8 cellular contexts compared by ENCODE assay signal in the genomic region with DNA sequence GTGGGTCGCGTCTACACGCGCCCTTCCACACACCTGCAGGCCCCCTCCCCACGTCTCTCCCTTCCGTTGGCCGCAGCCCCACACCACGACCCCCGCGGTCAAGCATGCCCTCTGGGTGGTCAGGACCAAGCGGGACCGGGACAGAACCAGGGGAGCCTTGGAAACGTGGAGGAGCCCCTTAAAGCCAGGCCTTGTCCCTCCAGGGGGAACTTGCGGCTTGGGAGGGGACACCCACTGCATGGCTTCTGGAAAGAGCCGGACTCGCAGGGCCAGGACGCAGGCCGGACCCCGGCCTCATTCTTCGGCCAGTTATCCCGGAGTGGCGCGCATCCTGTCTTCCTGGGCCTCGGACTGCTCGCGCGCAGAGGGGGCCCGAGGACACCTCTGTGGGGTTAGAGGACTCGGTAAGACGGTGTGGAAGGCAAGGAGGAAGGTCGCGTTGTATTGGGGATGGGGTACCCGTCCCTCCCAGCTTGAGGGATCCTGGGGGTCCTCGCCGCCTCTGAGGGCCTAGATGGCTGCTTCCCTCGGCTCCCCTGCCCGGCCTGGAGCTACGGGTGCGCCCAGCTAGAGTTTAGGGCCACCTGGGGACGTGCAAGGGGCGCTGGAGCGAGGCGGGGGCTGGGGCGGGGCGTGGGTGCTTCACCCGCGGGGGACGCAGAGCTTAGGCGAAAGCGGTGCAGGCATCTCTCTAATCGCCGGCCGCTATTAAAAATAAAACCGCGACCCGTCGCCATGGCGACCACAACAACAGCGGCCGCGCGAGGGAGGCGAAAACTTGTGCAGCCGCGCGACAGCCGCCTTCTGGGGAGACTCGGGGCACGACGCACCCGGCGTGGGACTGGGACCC. TPM values are rescaled to one million over a fixed set of nuclear protein-coding genes. Genes with fewer than 3 reads are reported as not detected.
DNase-seq lines count a peak whose midpoint lies in the region; ATAC-seq and TF ChIP-seq lines count a peak whose summit lies in the region.

No MANE protein-coding gene starts in this region.

- H3K27ac ChIP-seq in DOHH2 (ENCODE audit: low read depth, low read length) (no peak overlapping the region), lung (ENCODE audit: low read depth in 1 of 2, low read length in 1 of 2) (peak overlapping the region in 1 of 2 donors; percentile 88), tibial nerve (peak overlapping the region in 2 of 4 donors; percentile 32 to 88)

- ATAC-seq in lung (ENCODE audit: insufficient read depth, low FRiP score) (no peak), GM19452 (IDR thresholded peaks at IDR 0.05; ENCODE audit: unreplicated experiment) (no peak), HG02798 (IDR thresholded peaks at IDR 0.05; ENCODE audit: poor library complexity, unreplicated experiment) (no peak)
- ATAC-seq in activated CD4-positive, CD25-positive, alpha-beta regulatory T cell treated with anti-CD3 and anti-CD28 coated beads, Interleukin-2, amount 50 U/mL, for 24 hours: no peak

- H3K36me3 ChIP-seq in DOHH2 (ENCODE audit: control insufficient read depth, low read length) (no peaks in the 10 kb centered on the region), lung (ENCODE audit: control insufficient read depth in 2 of 2, insufficient read depth in 2 of 2, low read length in 2 of 2) (no peaks in the 10 kb centered on the region), tibial nerve (no peaks in the 10 kb centered on the region)

- H3K4me3 ChIP-seq in DOHH2 (ENCODE audit: low read length): peak overlapping the region; percentile 40
- H3K4me3 ChIP-seq in cardiac fibroblast (replicated peaks in 1 of 2; ENCODE audit: low read depth in 2 of 2, low read length in 2 of 2): peak overlapping the region; percentile 35
- H3K4me3 ChIP-seq in lung: peak overlapping the region; percentile 32
- H3K4me3 ChIP-seq in tibial nerve: peak overlapping the region; percentile 21 to 55 (median 46)

- H3K9me3 ChIP-seq in DOHH2 (ENCODE audit: control insufficient read depth, insufficient read depth, low read length): no peaks in the 10 kb centered on the region
- H3K9me3 ChIP-seq in lung (ENCODE audit: control insufficient read depth in 2 of 2, insufficient read depth in 1 of 2, low read length in 1 of 2): no peaks in the 10 kb centered on the region
- no peaks in the 10 kb centered on the region for H3K9me3 ChIP-seq in tibial nerve

- no peak for TF ChIP-seq POLR2A in tibial nerve (IDR thresholded peaks at IDR 0.05)

- no peaks in the 10 kb centered on the region for H3F3A ChIP-seq in DOHH2 (ENCODE audit: control insufficient read depth, insufficient read depth)

- peaks cover 15% of the 10 kb centered on the region for H3K4me1 ChIP-seq in DOHH2 (ENCODE audit: control insufficient read depth, low read length)
- H3K4me1 ChIP-seq in lung (ENCODE audit: control insufficient read depth in 2 of 2, insufficient read depth in 2 of 2, low read length in 2 of 2): peaks cover 4 to 14% of the 10 kb centered on the region in 2 donors
- peaks cover 3 to 46% (median 28%) of the 10 kb centered on the region in 4 donors for H3K4me1 ChIP-seq in tibial nerve

- TF ChIP-seq CTCF in DOHH2 (IDR thresholded peaks at IDR 0.05; ENCODE audit: low read depth, low read length, poor library complexity, severe bottlenecking) (no peak), cardiac fibroblast (IDR thresholded peaks at IDR 0.05; ENCODE audit: low read depth, low read length) (no peak), lung (IDR thresholded peaks at IDR 0.05; ENCODE audit: control extremely low read depth, extremely low read depth) (no peak), tibial nerve (IDR thresholded peaks at IDR 0.05) (no peak)

- peaks cover 44% of the 10 kb centered on the region for H3K27me3 ChIP-seq in DOHH2 (ENCODE audit: control insufficient read depth, low read length)
- no peaks in the 10 kb centered on the region for H3K27me3 ChIP-seq in lung (ENCODE audit: control insufficient read depth, insufficient read depth)
- peaks cover 0 to 27% of the 10 kb centered on the region in 2 donors for H3K27me3 ChIP-seq in tibial nerve

- H3K4me2 ChIP-seq in DOHH2 (ENCODE audit: low read length): peak overlapping the region; percentile 62

- 0 out of 2 replicates have a peak, but pooled peaks cover 4% of the 10 kb centered on the region for H4K20me1 ChIP-seq in DOHH2 (ENCODE audit: control insufficient read depth, insufficient read depth, low read depth, low read length)

- TF ChIP-seq EP300 in tibial nerve (IDR thresholded peaks at IDR 0.05): no peak

- 3 to 8% methylated on average over 71 to 72 of the region's 72 CpGs for WGBS in lung, 2 donors
- 16 to 20% methylated on average over 58 to 61 of the region's 72 CpGs for WGBS in tibial nerve, 2 donors

- no peaks in the 10 kb centered on the region for H3K79me2 ChIP-seq in DOHH2 (ENCODE audit: control insufficient read depth, low read length)

- no peaks in the 10 kb centered on the region for H3K9me2 ChIP-seq in DOHH2 (replicated peaks; ENCODE audit: control insufficient read depth, low read length)

- DNase-seq in LoVo (ENCODE audit: low spot score) (peak; percentile 70), cardiac fibroblast (ENCODE audit: low read depth in 2 of 2) (peak; percentile 57 to 58), lung (ENCODE audit: low spot score) (no peak), tibial nerve (ENCODE audit: low spot score in 2 of 2) (no peak)

RNA-seq across cellular contexts. Expression of a gene that starts 1.8 kb away (rescaled TPM):
- total RNA-seq in lung: 10 to 100 TPM; 26.1 to 40.6 TPM
- 10 to 100 TPM; 21.8 to 25.1 TPM for polyA plus RNA-seq in lung
- total RNA-seq in tibial nerve: 10 to 100 TPM; 33.4 to 84.1 (median 40.6) TPM

Comparison
In these comparisons a context has a peak if more than half of its experiments do, and no peak if none do; other contexts are left out.
1. DNase-seq: peak in LoVo (single experiment) and cardiac fibroblast (2 of 2); none in lung (single experiment) and tibial nerve (0 of 2).
2. Peak in every context shown above with its lines, with median percentiles within 50 percentile points of each other: H3K4me3 ChIP-seq.